ENCODE assay signal across 1 cellular context in genomic region chr11:64008283-64008931, GRCh38.
TF ChIP-seq lines count a peak whose summit lies in the region.

No MANE protein-coding gene starts in this region.

TF ChIP-seq in WTC11, 78 proteins besides CTCF, POLR2A, EP300 and RAD21 (continued from another document):
- no peak for TF ChIP-seq CREM (CRISPR knock-in tag; IDR thresholded peaks at IDR 0.05)
- no peak for TF ChIP-seq ZNF232 (CRISPR knock-in tag; IDR thresholded peaks at IDR 0.05)
- TF ChIP-seq GABPB1 (CRISPR knock-in tag; IDR thresholded peaks at IDR 0.05): no peak
- no peak for TF ChIP-seq ZNF396 (CRISPR knock-in tag; IDR thresholded peaks at IDR 0.05; ENCODE audit: borderline replicate concordance)
- no peak for TF ChIP-seq GRHL2 (CRISPR knock-in tag; IDR thresholded peaks at IDR 0.05; ENCODE audit: insufficient replicate concordance, severe bottlenecking)
- TF ChIP-seq ATF2 (CRISPR knock-in tag; IDR thresholded peaks at IDR 0.05; ENCODE audit: borderline replicate concordance, low read depth): no peak
- TF ChIP-seq ZSCAN18 (CRISPR knock-in tag; IDR thresholded peaks at IDR 0.05): no peak
- no peak for TF ChIP-seq ZNF219 (CRISPR knock-in tag; IDR thresholded peaks at IDR 0.05; ENCODE audit: borderline replicate concordance)
- no peak for TF ChIP-seq E2F5 (CRISPR knock-in tag; IDR thresholded peaks at IDR 0.05)
- no peak for TF ChIP-seq IRF1 (CRISPR knock-in tag; IDR thresholded peaks at IDR 0.05)
- TF ChIP-seq ELF4 (CRISPR knock-in tag; IDR thresholded peaks at IDR 0.05; ENCODE audit: low read depth): no peak
- TF ChIP-seq NFATC4 (CRISPR knock-in tag; IDR thresholded peaks at IDR 0.05): no peak
